8 cellular contexts compared by ENCODE assay signal in the genomic region with DNA sequence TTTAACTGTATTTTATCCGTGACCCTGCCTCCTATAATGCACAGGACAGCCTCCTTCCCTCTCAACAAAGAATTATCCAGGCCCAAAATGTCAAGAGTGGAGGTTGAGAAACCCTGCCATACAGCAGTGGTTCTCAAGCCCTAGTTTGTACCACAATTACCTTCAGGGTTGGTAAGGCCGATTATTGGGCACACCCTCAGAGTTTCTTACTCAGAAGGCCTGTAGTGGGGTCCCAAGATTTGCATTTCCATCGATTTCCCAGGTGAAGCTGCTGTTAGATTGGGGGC. TPM values are rescaled to one million over a fixed set of nuclear protein-coding genes. Genes with fewer than 3 reads are reported as not detected.
DNase-seq lines count a peak whose midpoint lies in the region; ATAC-seq, FAIRE-seq and TF ChIP-seq lines count a peak whose summit lies in the region.

No MANE protein-coding gene starts in this region.

- peaks cover 6% of the 10 kb centered on the region for H3K79me2 ChIP-seq in ACC112 (ENCODE audit: control insufficient read depth, insufficient read depth, low read length, unreplicated experiment)

- DNase-seq in cardiac fibroblast (ENCODE audit: low read depth in 2 of 2) (no peak), posterior vena cava (ENCODE audit: low spot score) (no peak), H54 (ENCODE audit: insufficient read length, low spot score) (no peak)
- DNase-seq in activated effector memory CD4-positive, alpha-beta T cell treated with Interleukin-2 at 50 U/mL for 16 hours, result no peak

- no peak for TF ChIP-seq CTCF in cardiac fibroblast (IDR thresholded peaks at IDR 0.05; ENCODE audit: low read depth, low read length)

- H3K27me3 ChIP-seq in ACC112 (ENCODE audit: insufficient read depth, low read length), result peaks cover 11% of the 10 kb centered on the region
- no peaks in the 10 kb centered on the region; the same call in 1 of the 2 replicates for H3K27me3 ChIP-seq in HUES6 (ENCODE audit: control insufficient read depth, insufficient read depth, low read length)
- no peaks in the 10 kb centered on the region for H3K27me3 ChIP-seq in muscle layer of duodenum (ENCODE audit: low read depth, low read length)

- peak overlapping the region; percentile 98 for H3K4me3 ChIP-seq in ACC112 (ENCODE audit: low read depth, low read length)
- H3K4me3 ChIP-seq in HUES6 (ENCODE audit: low read depth, low read length), result peak overlapping the region; percentile 99
- peak overlapping the region; percentile 39 to 89 for H3K4me3 ChIP-seq in cardiac fibroblast (replicated peaks in 1 of 2; ENCODE audit: low read depth in 2 of 2, low read length in 2 of 2)
- peak overlapping the region; percentile 72 for H3K4me3 ChIP-seq in muscle layer of duodenum (ENCODE audit: low read depth in 1 of 2, low read length in 2 of 2)

- ATAC-seq in GM18907 (IDR thresholded peaks at IDR 0.05; ENCODE audit: unreplicated experiment), result no peak

- H2AFZ ChIP-seq in ACC112 (ENCODE audit: low read length, unreplicated experiment), result peak overlapping the region; percentile 100

- H3K9ac ChIP-seq in HUES6 (ENCODE audit: low read length), result peak overlapping the region; percentile 86

- H3K4me1 ChIP-seq in ACC112 (ENCODE audit: control insufficient read depth, insufficient read depth, low read length, unreplicated experiment) (peaks cover 6% of the 10 kb centered on the region), HUES6 (ENCODE audit: control insufficient read depth, insufficient read depth, low read length) (peaks cover 15% of the 10 kb centered on the region), muscle layer of duodenum (ENCODE audit: control insufficient read depth in 1 of 2, insufficient read depth in 2 of 2, low read length in 2 of 2) (peaks cover 8 to 19% of the 10 kb centered on the region in 2 donors)

- H3K36me3 ChIP-seq in ACC112 (ENCODE audit: insufficient read depth, low read length) (no peaks in the 10 kb centered on the region), HUES6 (ENCODE audit: control insufficient read depth, insufficient read depth, low read length) (no peaks in the 10 kb centered on the region), muscle layer of duodenum (ENCODE audit: control insufficient read depth in 1 of 2, insufficient read depth in 2 of 2, low read length in 2 of 2) (no peaks in the 10 kb centered on the region)

- intact Hi-C loops in posterior vena cava (cut with DNase I), result no loop called here

- no peak for TF ChIP-seq POLR2A in H54 (IDR thresholded peaks at IDR 0.05; ENCODE audit: low read depth, low read length)

- H3K9me3 ChIP-seq in HUES6 (ENCODE audit: control insufficient read depth, insufficient read depth, low read depth, low read length) (no peaks in the 10 kb centered on the region), muscle layer of duodenum (ENCODE audit: control insufficient read depth in 1 of 2, low read length in 2 of 2) (no peaks in the 10 kb centered on the region)

- no peak for FAIRE-seq in H54 (lab: Jason Lieb, UNC)

- H3K27ac ChIP-seq in ACC112 (ENCODE audit: low read depth, low read length), result peak overlapping the region; percentile 82
- peak overlapping the region; percentile 86 for H3K27ac ChIP-seq in HUES6 (ENCODE audit: low read depth, low read length)
- H3K27ac ChIP-seq in muscle layer of duodenum (ENCODE audit: low read length), result peak overlapping the region; percentile 92

RNA-seq across cellular contexts. Expression of gene PGBD2, which starts 0.4 kb away (rescaled TPM):
- 1 to 10 TPM; 2.7 to 3.7 TPM for total RNA-seq in posterior vena cava

RNA-seq across cellular contexts. Expression of gene ZNF692, which starts 46.7 kb away (rescaled TPM):
- 10 to 100 TPM; 14.7 to 17.6 TPM for total RNA-seq in posterior vena cava
